ENCODE assay signal across 10 cellular contexts in the genomic region with DNA sequence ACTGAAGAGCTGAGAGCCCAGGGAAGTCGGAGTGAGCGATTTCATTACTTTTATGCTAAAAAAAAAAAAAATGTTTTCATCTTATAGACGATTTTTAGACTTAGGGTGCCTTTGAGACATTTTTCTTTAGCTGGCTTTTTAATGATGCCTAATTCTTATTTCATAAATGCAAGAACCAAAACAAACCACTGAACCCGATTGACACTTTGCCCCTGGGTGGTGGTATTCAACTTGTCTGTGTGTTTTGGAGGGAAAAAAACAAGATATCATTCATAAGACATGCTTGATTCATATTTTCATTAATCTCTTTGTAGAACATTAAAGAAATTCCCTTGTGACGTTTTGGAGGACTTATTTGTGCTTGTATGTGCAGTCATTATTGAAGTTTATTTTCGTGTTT. TPM values are rescaled to one million over a fixed set of nuclear protein-coding genes. Genes with fewer than 3 reads are reported as not detected.
DNase-seq lines count a peak whose midpoint lies in the region; ATAC-seq and TF ChIP-seq lines count a peak whose summit lies in the region.
"Had no signal": no experiment of that assay in that cellular context is flagged by ENCODE, and none has a peak within 500 bp of the region (broad histone marks: within the 10 kb centered on the region; RNA-seq: fewer than 3 reads in every experiment).

No MANE protein-coding gene starts in this region.

- H3K27me3 Mint-ChIP-seq in IgD-negative memory B cell = peaks cover 7% of the 10 kb centered on the region
- no peaks in the 10 kb centered on the region for H3K27me3 Mint-ChIP-seq in naive thymus-derived CD8-positive, alpha-beta T cell

- H3K36me3 Mint-ChIP-seq in IgD-negative memory B cell = peaks cover 3% of the 10 kb centered on the region
- peaks cover 0 to 33% (median 0%) of the 10 kb centered on the region in 3 donors for H3K36me3 Mint-ChIP-seq in naive thymus-derived CD8-positive, alpha-beta T cell

- H3K4me3 ChIP-seq in AG04449 (ENCODE audit: low read depth, low read length) = peak overlapping the region; percentile 73
- peak overlapping the region; percentile 62 to 99 (median 91) for H3K4me3 ChIP-seq in dorsolateral prefrontal cortex

- H3K4me1 Mint-ChIP-seq in IgD-negative memory B cell = peaks cover 35 to 48% (median 47%) of the 10 kb centered on the region in 3 donors
- H3K4me1 Mint-ChIP-seq in naive thymus-derived CD8-positive, alpha-beta T cell = peaks cover 32 to 64% (median 54%) of the 10 kb centered on the region in 4 donors

- TF ChIP-seq CTCF in AG04449 (IDR thresholded peaks at IDR 0.05; ENCODE audit: insufficient read depth, low read length, missing control alignments) = no peak
- TF ChIP-seq CTCF in dorsolateral prefrontal cortex (IDR thresholded peaks at IDR 0.05 in 54 of 56, conservative IDR thresholded peaks at IDR 0.05 in 2 of 56; ENCODE audit: low read depth in 1 of 56, partially characterized antibody in 56 of 56) = no peak
- no peak for TF ChIP-seq CTCF in omental fat pad (IDR thresholded peaks at IDR 0.05)

- POLR2A ChIA-PET in AG04449 (lab: Yijun Ruan, JAX) = interaction anchor here (0.5 to 1.0 kb wide), 3 partner anchors 13 to 37 kb away, joined by 3 to 5 read pairs (median 3); no protein-coding TSS in a partner anchor
- POLR2A ChIA-PET in naive thymus-derived CD8-positive, alpha-beta T cell (lab: Charles Lee) = interaction anchor here (0.6 to 1.3 kb wide), 4 partner anchors 8 to 115 kb away, joined by 3 to 8 read pairs (median 3); no protein-coding TSS in a partner anchor

- H3K27ac Mint-ChIP-seq in IgD-negative memory B cell = peak overlapping the region; percentile 8 to 98 (median 90)
- peak overlapping the region in 9 of 10 donors; percentile 93 to 98 (median 97) for H3K27ac Mint-ChIP-seq in naive thymus-derived CD8-positive, alpha-beta T cell

- DNase-seq in AG04449 (ENCODE audit: low read depth, low spot score) (no peak), dorsolateral prefrontal cortex (no peak), kidney glomerular epithelial cell (lab: John Stamatoyannopoulos, UW) (no peak), omental fat pad (ENCODE audit: low spot score) (no peak)
- no peak for DNase-seq in naive thymus-derived CD8-positive, alpha-beta T cell
- DNase-seq: GDM1, thyroid gland had no signal

- no peaks in the 10 kb centered on the region for H3K27me3 ChIP-seq in dorsolateral prefrontal cortex
- H3K27me3 ChIP-seq: thyroid gland had no signal

- peak overlapping the region in 51 of 59 donors; percentile 9 to 99 (median 96) for H3K27ac ChIP-seq in dorsolateral prefrontal cortex

- intact Hi-C loops in dorsolateral prefrontal cortex (cut with DNase I) = loop anchor here (5.0 to 10.0 kb wide), 4 partner anchors 88 to 371 kb away; no protein-coding TSS in a partner anchor

- peak overlapping the region in 3 of 4 donors; percentile 90 to 98 (median 93) for H3K4me3 Mint-ChIP-seq in IgD-negative memory B cell
- peak overlapping the region in 9 of 10 donors; percentile 90 to 97 (median 94) for H3K4me3 Mint-ChIP-seq in naive thymus-derived CD8-positive, alpha-beta T cell

- H3K9me3 Mint-ChIP-seq in IgD-negative memory B cell = no peaks in the 10 kb centered on the region
- no peaks in the 10 kb centered on the region for H3K9me3 Mint-ChIP-seq in naive thymus-derived CD8-positive, alpha-beta T cell

- CTCF ChIA-PET in AG04449 (lab: Yijun Ruan, JAX) = no interaction called here

- no peak for ATAC-seq in naive thymus-derived CD8-positive, alpha-beta T cell
- ATAC-seq in GM21717 (IDR thresholded peaks at IDR 0.05; ENCODE audit: unreplicated experiment) (no peak), omental fat pad (ENCODE audit: low FRiP score) (no peak), GM21447 (IDR thresholded peaks at IDR 0.05; ENCODE audit: unreplicated experiment) (no peak)

RNA-seq across cellular contexts. Expression of gene TLE4, which starts 2.4 kb away (rescaled TPM):
- polyA plus RNA-seq in IgD-negative memory B cell = 20.4 TPM
- total RNA-seq in dorsolateral prefrontal cortex (100 to 1,000 TPM in 75 of 120 experiments, 10 to 100 TPM in 45; 47.8 to 183 (median 109) TPM), omental fat pad (10 to 100 TPM; 30.1 to 32.9 (median 30.7) TPM)
- 100 to 1,000 TPM; 101 to 110 TPM for total RNA-seq in naive thymus-derived CD8-positive, alpha-beta T cell
- 10 to 100 TPM; 25.3 to 37.8 (median 35.6) TPM for polyA plus RNA-seq in naive thymus-derived CD8-positive, alpha-beta T cell
